Comparison of ENCODE assay signal across 3 cellular contexts in the genomic region with DNA sequence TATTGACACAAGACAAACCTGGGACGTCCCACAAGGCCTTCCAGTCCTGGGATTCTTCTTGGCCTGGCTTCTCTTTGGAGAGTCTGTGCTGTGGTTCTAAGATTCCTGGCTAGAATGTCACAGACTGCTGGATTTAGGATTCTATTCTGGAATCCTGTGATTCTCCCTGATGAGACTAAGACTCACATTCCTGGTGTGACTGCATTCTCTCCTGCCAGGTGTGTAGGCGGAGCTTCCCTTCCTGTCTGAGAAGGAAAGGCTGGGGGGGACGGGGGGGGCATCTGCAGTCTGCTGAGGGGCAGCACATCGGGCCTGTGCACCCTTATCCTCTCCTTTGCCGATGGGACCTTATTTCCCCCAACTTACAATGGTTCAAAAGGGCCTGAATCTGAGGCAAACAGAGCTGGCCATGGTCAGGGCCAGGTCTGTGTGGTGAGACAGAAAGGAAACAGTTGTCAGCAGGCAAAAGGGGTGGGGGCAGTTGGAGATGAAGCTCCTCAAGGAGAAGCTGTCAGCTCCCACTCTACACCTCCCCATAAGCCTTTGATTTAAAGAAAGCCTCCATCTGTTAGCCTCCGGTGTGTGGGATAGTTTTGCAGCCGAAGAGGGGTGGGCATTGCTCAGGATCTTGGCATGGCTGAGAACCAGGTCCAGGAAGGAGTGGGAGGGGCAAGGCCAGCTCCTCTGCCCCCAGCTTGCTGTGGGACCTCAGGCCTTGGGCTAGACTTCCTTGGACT.
TF ChIP-seq lines count a peak whose summit lies in the region.

No MANE protein-coding gene starts in this region.

TF ChIP-seq in HEK293T, 16 proteins besides CTCF, POLR2A, EP300 and RAD21:
- TF ChIP-seq CTBP1 (IDR thresholded peaks at IDR 0.05; ENCODE audit: borderline replicate concordance), result no peak
- no peak for TF ChIP-seq TARDBP (IDR thresholded peaks at IDR 0.05)
- no peak for TF ChIP-seq ELF4 (IDR thresholded peaks at IDR 0.05)
- TF ChIP-seq L3MBTL2 (conservative IDR thresholded peaks at IDR 0.05), result no peak
- no peak for TF ChIP-seq ARNT (IDR thresholded peaks at IDR 0.05)
- TF ChIP-seq LEF1 (IDR thresholded peaks at IDR 0.05; ENCODE audit: borderline replicate concordance), result no peak
- no peak for TF ChIP-seq SP1 (IDR thresholded peaks at IDR 0.05)
- TF ChIP-seq, protein P1, sequence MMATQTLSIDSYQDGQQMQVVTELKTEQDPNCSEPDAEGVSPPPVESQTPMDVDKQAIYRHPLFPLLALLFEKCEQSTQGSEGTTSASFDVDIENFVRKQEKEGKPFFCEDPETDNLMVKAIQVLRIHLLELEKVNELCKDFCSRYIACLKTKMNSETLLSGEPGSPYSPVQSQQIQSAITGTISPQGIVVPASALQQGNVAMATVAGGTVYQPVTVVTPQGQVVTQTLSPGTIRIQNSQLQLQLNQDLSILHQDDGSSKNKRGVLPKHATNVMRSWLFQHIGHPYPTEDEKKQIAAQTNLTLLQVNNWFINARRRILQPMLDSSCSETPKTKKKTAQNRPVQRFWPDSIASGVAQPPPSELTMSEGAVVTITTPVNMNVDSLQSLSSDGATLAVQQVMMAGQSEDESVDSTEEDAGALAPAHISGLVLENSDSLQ (IDR thresholded peaks at IDR 0.05), result no peak
- TF ChIP-seq BHLHE40 (IDR thresholded peaks at IDR 0.05; ENCODE audit: borderline replicate concordance), result no peak
- TF ChIP-seq FOXK2 (IDR thresholded peaks at IDR 0.05), result no peak
- no peak for TF ChIP-seq ZNF384 (IDR thresholded peaks at IDR 0.05)
- TF ChIP-seq SUZ12 (IDR thresholded peaks at IDR 0.05), result no peak

TF ChIP-seq in HepG2, 621 proteins besides CTCF, POLR2A, EP300 and RAD21:
- TF ChIP-seq SRF (IDR thresholded peaks at IDR 0.05; ENCODE audit: low read depth, low read length), result no peak
- TF ChIP-seq, protein P2, sequence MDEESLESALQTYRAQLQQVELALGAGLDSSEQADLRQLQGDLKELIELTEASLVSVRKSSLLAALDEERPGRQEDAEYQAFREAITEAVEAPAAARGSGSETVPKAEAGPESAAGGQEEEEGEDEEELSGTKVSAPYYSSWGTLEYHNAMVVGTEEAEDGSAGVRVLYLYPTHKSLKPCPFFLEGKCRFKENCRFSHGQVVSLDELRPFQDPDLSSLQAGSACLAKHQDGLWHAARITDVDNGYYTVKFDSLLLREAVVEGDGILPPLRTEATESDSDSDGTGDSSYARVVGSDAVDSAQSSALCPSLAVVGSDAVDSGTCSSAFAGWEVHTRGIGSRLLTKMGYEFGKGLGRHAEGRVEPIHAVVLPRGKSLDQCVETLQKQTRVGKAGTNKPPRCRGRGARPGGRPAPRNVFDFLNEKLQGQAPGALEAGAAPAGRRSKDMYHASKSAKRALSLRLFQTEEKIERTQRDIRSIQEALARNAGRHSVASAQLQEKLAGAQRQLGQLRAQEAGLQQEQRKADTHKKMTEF (CRISPR knock-in tag; IDR thresholded peaks at IDR 0.05), result no peak

TF ChIP-seq in WTC11, 78 proteins besides CTCF, POLR2A, EP300 and RAD21:
- no peak for TF ChIP-seq EMX1 (CRISPR knock-in tag; IDR thresholded peaks at IDR 0.05)
- no peak for TF ChIP-seq RORB (CRISPR knock-in tag; IDR thresholded peaks at IDR 0.05)
TF ChIP-seq in WTC11: peak in this region for 0.
